23 cellular contexts compared by ENCODE assay signal in genomic region chr2:215365184-215365658, GRCh38. TPM values are rescaled to one million over a fixed set of nuclear protein-coding genes. Genes with fewer than 3 reads are reported as not detected.
DNase-seq lines count a peak whose midpoint lies in the region; ATAC-seq, FAIRE-seq and TF ChIP-seq lines count a peak whose summit lies in the region.
"Had no signal": no experiment of that assay in that cellular context is flagged by ENCODE, and none has a peak within 500 bp of the region (broad histone marks: within the 10 kb centered on the region; RNA-seq: fewer than 3 reads in every experiment).

No MANE protein-coding gene starts in this region.

- H3K9me3 ChIP-seq in HepG2 (ENCODE audit: low read length) = no peaks in the 10 kb centered on the region
- no peaks in the 10 kb centered on the region for H3K9me3 ChIP-seq in right lobe of liver
- H3K9me3 ChIP-seq: neutrophil had no signal

- H3K9ac ChIP-seq in HepG2 (ENCODE audit: insufficient read depth, low read depth, low read length) = no peak overlapping the region

- in situ Hi-C loops in HepG2 (cut with HindIII; ENCODE audit: extremely low pct_ligation_motif_present, low pct_unique_long_range_greater_than_20kb) = no loop called here
- in situ Hi-C loops in brain microvascular endothelial cell (cut with HindIII; ENCODE audit: low pct_ligation_motif_present, low sequenced_read_pairs) = no loop called here

- no peak for TF ChIP-seq RAD21 in HepG2 (CRISPR knock-in tag; IDR thresholded peaks at IDR 0.05)

- H3K79me2 ChIP-seq in HepG2 (ENCODE audit: insufficient read depth, low read length) = no peaks in the 10 kb centered on the region

- no peak for TF ChIP-seq CTCF in HepG2 (CRISPR knock-in tag; IDR thresholded peaks at IDR 0.05)
- no peak for TF ChIP-seq CTCF in right lobe of liver (IDR thresholded peaks at IDR 0.05)
- no peak for TF ChIP-seq CTCF in brain microvascular endothelial cell (IDR thresholded peaks at IDR 0.05; ENCODE audit: low read depth, low read length, missing control alignments)

- CTCF ChIA-PET in HepG2 (lab: Yijun Ruan, JAX; ENCODE audit: low intra/inter-chr PET ratio, low total read pairs) = no interaction called here

- TF ChIP-seq POLR2A in HepG2 (IDR thresholded peaks at IDR 0.05; ENCODE audit: insufficient read depth in 1 of 2, low read depth in 2 of 2, low read length in 2 of 2) (no peak), right lobe of liver (IDR thresholded peaks at IDR 0.05) (no peak)

- H3K4me3 ChIP-seq in HepG2 (replicated peaks in 1 of 3; ENCODE audit: insufficient read depth in 1 of 3, low read depth in 2 of 3, low read length in 3 of 3) (no peak overlapping the region), right lobe of liver (no peak overlapping the region), brain microvascular endothelial cell (ENCODE audit: low read depth, low read length) (no peak overlapping the region), urinary bladder (ENCODE audit: low read depth, low read length) (no peak overlapping the region)

- FAIRE-seq in HepG2 (lab: Jason Lieb, UNC) = no peak
- FAIRE-seq: A204.1, colon, endometrium, frontal cortex, urothelium cell line had no signal

- ATAC-seq in HepG2 (no peak), right lobe of liver (no peak), HG02678 (IDR thresholded peaks at IDR 0.05; ENCODE audit: unreplicated experiment) (peak; percentile 58)

- no peak overlapping the region for H3K4me2 ChIP-seq in HepG2 (ENCODE audit: low read depth, low read length)

- H3K4me1 ChIP-seq in HepG2 (ENCODE audit: insufficient read depth, low read length) (no peaks in the 10 kb centered on the region), right lobe of liver (no peaks in the 10 kb centered on the region), urinary bladder (ENCODE audit: insufficient read depth) (no peaks in the 10 kb centered on the region)

- 98% methylated on average over 4 of the region's 4 CpGs for WGBS in HepG2 (ENCODE audit: low lambda C conversion rate)
- WGBS in right lobe of liver (ENCODE audit: insufficient coverage, low coverage, low lambda C conversion rate, missing lambda C conversion rate) = 89% methylated on average over 4 of the region's 4 CpGs
- WGBS in urinary bladder = 81% methylated on average over 4 of the region's 4 CpGs

- H2AFZ ChIP-seq in HepG2 (ENCODE audit: low read length) = no peak overlapping the region

- no peak overlapping the region for H3K27ac ChIP-seq in HepG2 (ENCODE audit: extremely low read length, insufficient read depth, low read length)
- H3K27ac ChIP-seq in right lobe of liver = no peak overlapping the region
- H3K27ac ChIP-seq in brain microvascular endothelial cell = peak overlapping the region; percentile 0
- peak overlapping the region; percentile 50 for H3K27ac ChIP-seq in urinary bladder (ENCODE audit: low read depth)
- H3K27ac ChIP-seq: HL-60, neutrophil had no signal

- no peaks in the 10 kb centered on the region for H3K27me3 ChIP-seq in HepG2 (ENCODE audit: control insufficient read depth in 1 of 2, insufficient read depth in 2 of 2, low read length in 2 of 2)
- no peaks in the 10 kb centered on the region for H3K27me3 ChIP-seq in right lobe of liver
- no peaks in the 10 kb centered on the region for H3K27me3 ChIP-seq in brain microvascular endothelial cell (replicated peaks)
- H3K27me3 ChIP-seq: neutrophil had no signal

- POLR2A ChIA-PET in HepG2 (lab: Yijun Ruan, JAX) = interaction anchor here (1.0 kb wide), 1 partner anchor 12 kb away, joined by 6 read pairs; no protein-coding TSS in a partner anchor

- BruUV-seq in HepG2 (replicated peaks; lab: Mats Ljungman, UMichigan) = no TSS peak

- H4K20me1 ChIP-seq in HepG2 (ENCODE audit: insufficient read depth, low read length) = peaks cover 35% of the 10 kb centered on the region

- no peak for TF ChIP-seq EP300 in HepG2 (IDR thresholded peaks at IDR 0.05; ENCODE audit: low read depth in 2 of 2, low read length in 2 of 2)
- no peak for TF ChIP-seq EP300 in HepG2 (CRISPR knock-in tag; IDR thresholded peaks at IDR 0.05; ENCODE audit: borderline replicate concordance)

- intact Hi-C loops in HepG2 (cut with micrococcal nuclease; ENCODE audit: unreplicated experiment) (no loop called here), right lobe of liver (cut with DNase I) (no loop called here)

- H3K36me3 ChIP-seq in HepG2 (replicated peaks in 1 of 2; ENCODE audit: control insufficient read depth in 1 of 2, insufficient read depth in 2 of 2, low read length in 2 of 2) (peaks cover 46 to 95% of the 10 kb centered on the region in 2 experiments), right lobe of liver (peaks cover 8 to 100% (median 52%) of the 10 kb centered on the region in 4 donors), brain microvascular endothelial cell (replicated peaks) (peaks cover 94% of the 10 kb centered on the region), urinary bladder (ENCODE audit: insufficient read depth) (no peaks in the 10 kb centered on the region)
- H3K36me3 ChIP-seq: neutrophil had no signal

- DNase-seq in HepG2 (ENCODE audit: low spot score) (no peak), right lobe of liver (no peak), brain microvascular endothelial cell (no peak), Ammon's horn (ENCODE audit: low spot score) (no peak), GDM1 (lab: John Stamatoyannopoulos, UW) (no peak), germinal center (ENCODE audit: low spot score) (no peak)
- DNase-seq: activated CD4-positive, CD25-positive, alpha-beta regulatory T cell treated with anti-CD3 and anti-CD28 coated beads, Interleukin-2, amount 50 U/mL, for 72 hours; activated gamma-delta T cell; CD4-positive, CD25-positive, alpha-beta regulatory T cell; KBM-7; NCI-H1092 treated with DMSO at 0.1 percent for 48 hours; NCI-H2107; NCI-H526 treated with DMSO at 0.1 percent for 48 hours; stimulated activated CD4-positive, alpha-beta T cell treated with anti-CD3 and anti-CD28 coated beads, Interleukin-2, amount 100 ng/mL, for 24 hours had no signal

TF ChIP-seq in HepG2, 621 proteins besides CTCF, POLR2A, EP300 and RAD21 (continues in another document):
- TF ChIP-seq RBM22 (optimal IDR thresholded peaks at IDR 0.05; ENCODE audit: low read length) = peak; percentile 97
- TF ChIP-seq ZNF644 (CRISPR knock-in tag; IDR thresholded peaks at IDR 0.05; ENCODE audit: low read depth) = no peak
- no peak for TF ChIP-seq TEAD3 (CRISPR knock-in tag; optimal IDR thresholded peaks at IDR 0.05; ENCODE audit: borderline replicate concordance)
- TF ChIP-seq RBFOX2 (IDR thresholded peaks at IDR 0.05; ENCODE audit: low read depth, low read length) = peak; percentile 69
- no peak for TF ChIP-seq SMAD9 (CRISPR knock-in tag; IDR thresholded peaks at IDR 0.05)
- TF ChIP-seq ZNF512B (CRISPR knock-in tag; IDR thresholded peaks at IDR 0.05; ENCODE audit: borderline replicate concordance) = no peak
- TF ChIP-seq HOXA9 (CRISPR knock-in tag; IDR thresholded peaks at IDR 0.05; ENCODE audit: borderline replicate concordance) = 0 out of 2 replicates have a peak, but pooled peaks have one; percentile 10
- TF ChIP-seq DNMT3B (CRISPR knock-in tag; conservative IDR thresholded peaks at IDR 0.05) = no peak
- no peak for TF ChIP-seq ZNF589 (CRISPR knock-in tag; conservative IDR thresholded peaks at IDR 0.05)

RNA-seq across cellular contexts. Expression of gene ATIC, which starts 53.4 kb away (rescaled TPM):
- total RNA-seq in HepG2 (2016; rRNA removed; fragmentation: Illumina TruSeq; extraction: Trizol) = 89.8 and 276 TPM in 2 replicates
- total RNA-seq in HepG2 (2016; cell fraction: cytosol; rRNA removed; fragmentation: Illumina TruSeq; extraction: Trizol; ENCODE audit: low read depth) = 41.3 and 50.0 TPM in 2 replicates
- total RNA-seq in HepG2 (2016; cell fraction: insoluble cytoplasmic fraction; rRNA removed; fragmentation: Illumina TruSeq; extraction: Trizol) = 74.0 and 293 TPM in 2 replicates
- 89.3 and 106 TPM in 2 replicates for total RNA-seq in HepG2 (2016; cell fraction: membrane; rRNA removed; fragmentation: Illumina TruSeq; extraction: Trizol)
- 158 and 178 TPM in 2 replicates for total RNA-seq in HepG2 (2016; cell fraction: nucleus; rRNA removed; fragmentation: Illumina TruSeq; extraction: Trizol)
- polyA plus RNA-seq in HepG2 (2011; rRNA removed) = 140 and 146 TPM in 2 replicates
- polyA plus RNA-seq in HepG2 (2011; cell fraction: cytosol; rRNA removed) = 118 and 158 TPM in 2 replicates
- polyA plus RNA-seq in HepG2 (2011; cell fraction: nucleus; rRNA removed) = 146 and 172 TPM in 2 replicates
- 332 and 337 TPM in 2 replicates for polyA plus RNA-seq in HepG2 (2012)
- 84.7 and 87.1 TPM in 2 replicates for polyA plus RNA-seq in HepG2 (2016; cell fraction: cytosol; fragmentation: Illumina TruSeq; extraction: Trizol; ENCODE audit: low read depth)
- 500 and 505 TPM in 2 replicates for polyA plus RNA-seq in HepG2 (2016; cell fraction: insoluble cytoplasmic fraction; fragmentation: Illumina TruSeq; extraction: Trizol; ENCODE audit: low read depth)
- 128 and 133 TPM in 2 replicates for polyA plus RNA-seq in HepG2 (2016; cell fraction: membrane; fragmentation: Illumina TruSeq; extraction: Trizol; ENCODE audit: low read depth)
- 347 and 358 TPM in 2 replicates for polyA plus RNA-seq in HepG2 (2016; cell fraction: nucleus; fragmentation: Illumina TruSeq; extraction: Trizol; ENCODE audit: insufficient read depth, low read depth)
- 138 and 191 TPM in 2 replicates for polyA minus RNA-seq in HepG2 (2011; rRNA and poly(A)+ RNA removed; ENCODE audit: low replicate concordance)
- 177 and 194 TPM in 2 replicates for polyA minus RNA-seq in HepG2 (2011; cell fraction: cytosol; rRNA and poly(A)+ RNA removed)
- 127 and 162 TPM in 2 replicates for polyA minus RNA-seq in HepG2 (2011; cell fraction: nucleus; rRNA and poly(A)+ RNA removed)
- 10 to 100 TPM; 38.8 to 57.3 (median 43.0) TPM for total RNA-seq in right lobe of liver
- 28.9 TPM for total RNA-seq in urinary bladder
- 61.4 TPM for polyA plus RNA-seq in urinary bladder

Comparison
In these comparisons a context has a peak if more than half of its experiments do, and no peak if none do; other contexts are left out.
1. H3K27ac ChIP-seq: peak in brain microvascular endothelial cell (single experiment) and urinary bladder (single experiment); none in HepG2 (single experiment) and right lobe of liver (0 of 3).